9 cellular contexts compared by ENCODE assay signal in genomic region chr12:112408621-112409020, GRCh38. TPM values are rescaled to one million over a fixed set of nuclear protein-coding genes. Genes with fewer than 3 reads are reported as not detected.
DNase-seq lines count a peak whose midpoint lies in the region; ATAC-seq, FAIRE-seq and TF ChIP-seq lines count a peak whose summit lies in the region.
"Had no signal": no experiment of that assay in that cellular context is flagged by ENCODE, and none has a peak within 500 bp of the region (broad histone marks: within the 10 kb centered on the region; RNA-seq: fewer than 3 reads in every experiment).

No MANE protein-coding gene starts in this region.

- peaks cover 3% of the 10 kb centered on the region for H3K9me1 ChIP-seq in keratinocyte (ENCODE audit: control insufficient read depth, extremely low read depth, insufficient read depth, low read length)

- peaks cover 39% of the 10 kb centered on the region for H3K4me1 Mint-ChIP-seq in activated naive CD8-positive, alpha-beta T cell (ENCODE audit: low read depth)

- H4K20me1 ChIP-seq in keratinocyte (ENCODE audit: control insufficient read depth, extremely low read depth, insufficient read depth, low read length): peaks cover 6% of the 10 kb centered on the region

- dilution Hi-C loops in keratinocyte (cut with MboI; ENCODE audit: extremely low pct_ligation_motif_present, low sequenced_read_pairs): no loop called here

- ATAC-seq in HG03354 (IDR thresholded peaks at IDR 0.05; ENCODE audit: poor library complexity, severe bottlenecking, unreplicated experiment): no peak

- H3K27me3 ChIP-seq in keratinocyte (ENCODE audit: control insufficient read depth, extremely low read depth, insufficient read depth, low read length) (no peaks in the 10 kb centered on the region), thyroid gland (no peaks in the 10 kb centered on the region)

- DNase-seq in activated naive CD4-positive, alpha-beta T cell treated with Interleukin-2 at 50 U/mL for 16 hours: peak; percentile 27
- DNase-seq in activated naive CD4-positive, alpha-beta T cell (lab: John Stamatoyannopoulos, UW): no peak
- no peak for DNase-seq in keratinocyte (ENCODE audit: low read depth, low spot score)
- no peak for DNase-seq in thyroid gland
- no peak for DNase-seq in GM10248 (ENCODE audit: extremely low spot score)
- DNase-seq in D721Med (ENCODE audit: insufficient read length, low spot score): no peak

- peak overlapping the region; percentile 82 to 91 (median 86) for H3K4me3 ChIP-seq in keratinocyte (ENCODE audit: control insufficient read depth in 2 of 3, extremely low read depth in 1 of 3, insufficient read depth in 2 of 3, low read depth in 1 of 3, low read length in 3 of 3)
- peak overlapping the region; percentile 55 to 84 (median 69) for H3K4me3 ChIP-seq in thyroid gland (replicated peaks in 1 of 3)

- H3K27ac ChIP-seq in keratinocyte (ENCODE audit: control insufficient read depth, insufficient read depth, low read length) (peak overlapping the region; percentile 93), thyroid gland (peak overlapping the region; percentile 78 to 99 (median 90))

- TF ChIP-seq CTCF in keratinocyte (optimal IDR thresholded peaks at IDR 0.05 in 1 of 3, IDR thresholded peaks at IDR 0.05 in 1 of 3, conservative IDR thresholded peaks at IDR 0.05 in 1 of 3; ENCODE audit: extremely low read depth in 1 of 3, insufficient read depth in 2 of 3, low read length in 3 of 3) (no peak), thyroid gland (IDR thresholded peaks at IDR 0.05) (no peak), GM10248 (IDR thresholded peaks at IDR 0.05; ENCODE audit: control extremely low read depth, extremely low read depth, low read depth, missing control alignments) (no peak), D721Med (IDR thresholded peaks at IDR 0.05; ENCODE audit: insufficient read depth, missing control alignments) (no peak)

- peaks cover 14% of the 10 kb centered on the region for H3K4me1 ChIP-seq in keratinocyte (ENCODE audit: control insufficient read depth, extremely low read depth, insufficient read depth, low read length)
- H3K4me1 ChIP-seq in thyroid gland: peaks cover 0 to 14% of the 10 kb centered on the region in 2 donors

- no peaks in the 10 kb centered on the region for H3K9me3 Mint-ChIP-seq in activated naive CD8-positive, alpha-beta T cell (ENCODE audit: low read depth)

- peak overlapping the region; percentile 100 for H3K27ac Mint-ChIP-seq in activated naive CD8-positive, alpha-beta T cell

- H3K36me3 ChIP-seq in keratinocyte (ENCODE audit: control insufficient read depth in 2 of 2, extremely low read depth in 1 of 2, insufficient read depth in 2 of 2, low read length in 2 of 2): peaks cover 19 to 32% of the 10 kb centered on the region in 2 experiments
- peaks cover 33 to 37% of the 10 kb centered on the region in 2 donors for H3K36me3 ChIP-seq in thyroid gland

- no peak overlapping the region for H2AFZ ChIP-seq in keratinocyte (ENCODE audit: control insufficient read depth, low read length)

- H3K9me3 ChIP-seq in keratinocyte (ENCODE audit: control insufficient read depth, low read depth, low read length): no peaks in the 10 kb centered on the region
- no peaks in the 10 kb centered on the region for H3K9me3 ChIP-seq in thyroid gland

- WGBS in thyroid gland, 2 donors: 22% methylated on average over 5 of the region's 5 CpGs

- POLR2A ChIA-PET in GM10248 (lab: Yijun Ruan, JAX): no interaction called here

- H3K27me3 Mint-ChIP-seq in activated naive CD8-positive, alpha-beta T cell: no peaks in the 10 kb centered on the region

- peak overlapping the region; percentile 88 for H3K9ac ChIP-seq in keratinocyte (ENCODE audit: control insufficient read depth, extremely low read depth, insufficient read depth, low read length)

- H3K36me3 Mint-ChIP-seq in activated naive CD8-positive, alpha-beta T cell: peaks cover 19% of the 10 kb centered on the region

- peak overlapping the region; percentile 75 for H3K4me2 ChIP-seq in keratinocyte (ENCODE audit: control insufficient read depth, extremely low read depth, insufficient read depth, low read depth, low read length)

- no peak for TF ChIP-seq POLR2A in thyroid gland (IDR thresholded peaks at IDR 0.05)

- CTCF ChIA-PET in GM10248 (lab: Yijun Ruan, JAX): no interaction called here

- intact Hi-C loops in thyroid gland (cut with DNase I): no loop called here

- peaks cover 27% of the 10 kb centered on the region for H3K79me2 ChIP-seq in keratinocyte (ENCODE audit: control insufficient read depth, insufficient read depth, low read length)

- FAIRE-seq in keratinocyte (lab: Jason Lieb, UNC) (no peak), D721Med (lab: Jason Lieb, UNC) (no peak)
- FAIRE-seq: endometrium had no signal

- H3K4me3 Mint-ChIP-seq in activated naive CD8-positive, alpha-beta T cell: peak overlapping the region; percentile 100

RNA-seq across cellular contexts. Expression of gene RPL6, which starts 0.8 kb away (rescaled TPM):
- 1,620 to 2,338 TPM (median 2,192 TPM) in 3 replicates for polyA plus RNA-seq in keratinocyte
- polyA plus RNA-seq in keratinocyte (2011; ENCODE audit: low read depth): 507 TPM
- 2,328 and 2,725 TPM in 2 replicates for polyA plus RNA-seq in keratinocyte (2011; cell fraction: cytosol; rRNA removed)
- polyA plus RNA-seq in keratinocyte (2011; cell fraction: nucleus; rRNA removed): 579 and 714 TPM in 2 replicates
- polyA plus RNA-seq in keratinocyte (2012; ENCODE audit: low replicate concordance): 1,889 and 2,325 TPM in 2 replicates
- 272 to 530 TPM (median 458 TPM) in 3 replicates for polyA minus RNA-seq in keratinocyte
- polyA minus RNA-seq in keratinocyte (2011; cell fraction: cytosol; rRNA and poly(A)+ RNA removed): 531 TPM
- polyA minus RNA-seq in keratinocyte (2011; cell fraction: nucleus; rRNA and poly(A)+ RNA removed): 120 and 161 TPM in 2 replicates
- 1,000 to 10,000 TPM; 1,041 to 1,517 (median 1,257) TPM for total RNA-seq in thyroid gland

RNA-seq across cellular contexts. Expression of gene PTPN11, which starts 10.1 kb away (rescaled TPM):
- 56.0 to 95.3 TPM (median 82.6 TPM) in 3 replicates for polyA plus RNA-seq in keratinocyte
- polyA plus RNA-seq in keratinocyte (2011; ENCODE audit: low read depth): 109 TPM
- 63.8 and 95.7 TPM in 2 replicates for polyA plus RNA-seq in keratinocyte (2011; cell fraction: cytosol; rRNA removed)
- 50.7 and 67.6 TPM in 2 replicates for polyA plus RNA-seq in keratinocyte (2011; cell fraction: nucleus; rRNA removed)
- 40.8 and 79.8 TPM in 2 replicates for polyA plus RNA-seq in keratinocyte (2012; ENCODE audit: low replicate concordance)
- 41.5 to 129 TPM (median 76.0 TPM) in 3 replicates for polyA minus RNA-seq in keratinocyte
- polyA minus RNA-seq in keratinocyte (2011; cell fraction: cytosol; rRNA and poly(A)+ RNA removed): 92.7 TPM
- polyA minus RNA-seq in keratinocyte (2011; cell fraction: nucleus; rRNA and poly(A)+ RNA removed): 38.1 and 83.2 TPM in 2 replicates
- 10 to 100 TPM; 75.8 to 99.6 (median 78.5) TPM for total RNA-seq in thyroid gland

RNA-seq across cellular contexts. Expression of gene HECTD4, which starts 26.4 kb away (rescaled TPM):
- polyA plus RNA-seq in keratinocyte: 5.2 to 7.5 TPM (median 7.3 TPM) in 3 replicates
- 12.9 TPM for polyA plus RNA-seq in keratinocyte (2011; ENCODE audit: low read depth)
- polyA plus RNA-seq in keratinocyte (2011; cell fraction: cytosol; rRNA removed): 4.5 and 5.9 TPM in 2 replicates
- 38.7 and 45.8 TPM in 2 replicates for polyA plus RNA-seq in keratinocyte (2011; cell fraction: nucleus; rRNA removed)
- polyA plus RNA-seq in keratinocyte (2012; ENCODE audit: low replicate concordance): 11.0 and 17.3 TPM in 2 replicates
- polyA minus RNA-seq in keratinocyte: 20.4 to 38.1 TPM (median 32.3 TPM) in 3 replicates
- polyA minus RNA-seq in keratinocyte (2011; cell fraction: cytosol; rRNA and poly(A)+ RNA removed): 5.4 TPM
- 48.7 and 93.1 TPM in 2 replicates for polyA minus RNA-seq in keratinocyte (2011; cell fraction: nucleus; rRNA and poly(A)+ RNA removed)
- total RNA-seq in thyroid gland: 100 to 1,000 TPM in 1 of 4 donors, 10 to 100 TPM in 3; 68.5 to 115 (median 79.6) TPM
